11 cellular contexts compared by ENCODE assay signal in the genomic region with DNA sequence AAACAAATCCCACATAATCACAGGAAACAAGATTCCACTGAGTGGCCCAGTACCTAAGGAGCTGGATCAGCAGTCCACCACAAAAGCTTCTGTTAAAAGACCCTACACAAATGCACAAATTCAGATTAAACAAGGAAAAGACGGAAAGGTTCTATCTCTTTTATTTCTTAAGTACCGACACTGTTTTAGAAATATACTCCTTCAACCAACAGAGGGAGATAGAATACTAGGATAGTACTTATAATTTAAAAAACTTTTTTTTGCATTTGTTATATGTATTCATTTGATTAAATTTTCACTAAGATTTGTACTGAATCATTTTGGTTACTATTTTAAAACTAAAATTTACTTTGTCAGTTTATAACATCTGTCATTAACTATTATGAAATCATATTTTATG. TPM values are rescaled to one million over a fixed set of nuclear protein-coding genes. Genes with fewer than 3 reads are reported as not detected.
DNase-seq lines count a peak whose midpoint lies in the region; FAIRE-seq and TF ChIP-seq lines count a peak whose summit lies in the region.
"Had no signal": no experiment of that assay in that cellular context is flagged by ENCODE, and none has a peak within 500 bp of the region (broad histone marks: within the 10 kb centered on the region; RNA-seq: fewer than 3 reads in every experiment).

No MANE protein-coding gene starts in this region.

- intact Hi-C loops in adrenal gland (cut with DNase I) = loop anchor here in 1 of 2 donors (5.0 to 10.0 kb wide), 2 partner anchors 414 to 782 kb away; a partner anchor contains a TSS

- H3K27ac ChIP-seq in adrenal gland = no peak overlapping the region

- peak; percentile 40 to 74 (median 53) for TF ChIP-seq CTCF in adrenal gland (IDR thresholded peaks at IDR 0.05)

- no peak for TF ChIP-seq POLR2A in adrenal gland (IDR thresholded peaks at IDR 0.05)

- peak; percentile 91 for FAIRE-seq in frontal cortex (lab: Jason Lieb, UNC)

- no peaks in the 10 kb centered on the region for H3K36me3 ChIP-seq in adrenal gland (replicated peaks in 1 of 2)
- H3K36me3 ChIP-seq in HAP-1 (replicated peaks) = peaks cover 80% of the 10 kb centered on the region

- no peak overlapping the region for H3K4me3 ChIP-seq in adrenal gland
- H3K4me3 ChIP-seq in HAP-1 = no peak overlapping the region

- H3K4me1 ChIP-seq in adrenal gland (replicated peaks in 1 of 2) (peaks cover 0 to 4% of the 10 kb centered on the region in 2 donors), HAP-1 (no peaks in the 10 kb centered on the region)

- DNase-seq in ELR (ENCODE audit: low read depth) (peak; percentile 45), adrenal gland (no peak), frontal cortex (ENCODE audit: low spot score in 2 of 2) (no peak), renal cortical epithelial cell (ENCODE audit: low read depth) (peak; percentile 40), NCI-H1048 (lab: John Stamatoyannopoulos, UW) (no peak), GM19240 (ENCODE audit: insufficient read length, low spot score) (no peak), HAP-1 (ENCODE audit: low spot score in 2 of 2) (no peak)
- DNase-seq in stimulated activated CD4-positive, alpha-beta T cell treated with anti-CD3 and anti-CD28 coated beads, Interleukin-2, amount 100 ng/mL, for 24 hours = no peak
- DNase-seq: activated T-cell treated with anti-CD3 and anti-CD28 coated beads, Interleukin-2, amount 50 U/mL, for 4 hours; GF-D8; NCI-H748 treated with DMSO at 0.1 percent for 48 hours had no signal

- H3K9me3 ChIP-seq in adrenal gland (replicated peaks in 1 of 3) = no peaks in the 10 kb centered on the region
- H3K9me3 ChIP-seq in HAP-1 = no peaks in the 10 kb centered on the region

- 20 to 30% (median 27%) methylated on average over 2 of the region's 2 CpGs for WGBS in adrenal gland, 4 donors

- in situ Hi-C loops in HAP-1 (cut with MboI; ENCODE audit: low sequenced_read_pairs) = loop anchor here (5.0 to 25.0 kb wide), 2 partner anchors 409 to 774 kb away; a partner anchor contains a TSS

- no peaks in the 10 kb centered on the region for H3K27me3 ChIP-seq in adrenal gland
- H3K27me3 ChIP-seq in HAP-1 (ENCODE audit: low read depth) = no peaks in the 10 kb centered on the region

RNA-seq across cellular contexts. Expression of a gene that starts 12.5 kb away (rescaled TPM):
- 1 to 10 TPM; 1.6 to 6.9 (median 3.1) TPM for total RNA-seq in adrenal gland
- polyA plus RNA-seq in adrenal gland = 1 to 10 TPM; 2.3 to 6.6 (median 2.4) TPM
- total RNA-seq in frontal cortex = 24.9 TPM
- 4.7 and 6.1 TPM in 2 replicates for total RNA-seq in renal cortical epithelial cell

Comparison
In these comparisons a context has a peak if more than half of its experiments do, and no peak if none do; other contexts are left out.
1. DNase-seq: peak in ELR (single experiment) and renal cortical epithelial cell (single experiment); none in adrenal gland (0 of 7), frontal cortex (0 of 2), NCI-H1048 (single experiment), GM19240 (single experiment), HAP-1 (0 of 2) and stimulated activated CD4-positive, alpha-beta T cell treated with anti-CD3 and anti-CD28 coated beads, Interleukin-2, amount 100 ng/mL, for 24 hours (0 of 2).